Comparison of ENCODE assay signal across 17 cellular contexts in the genomic region with DNA sequence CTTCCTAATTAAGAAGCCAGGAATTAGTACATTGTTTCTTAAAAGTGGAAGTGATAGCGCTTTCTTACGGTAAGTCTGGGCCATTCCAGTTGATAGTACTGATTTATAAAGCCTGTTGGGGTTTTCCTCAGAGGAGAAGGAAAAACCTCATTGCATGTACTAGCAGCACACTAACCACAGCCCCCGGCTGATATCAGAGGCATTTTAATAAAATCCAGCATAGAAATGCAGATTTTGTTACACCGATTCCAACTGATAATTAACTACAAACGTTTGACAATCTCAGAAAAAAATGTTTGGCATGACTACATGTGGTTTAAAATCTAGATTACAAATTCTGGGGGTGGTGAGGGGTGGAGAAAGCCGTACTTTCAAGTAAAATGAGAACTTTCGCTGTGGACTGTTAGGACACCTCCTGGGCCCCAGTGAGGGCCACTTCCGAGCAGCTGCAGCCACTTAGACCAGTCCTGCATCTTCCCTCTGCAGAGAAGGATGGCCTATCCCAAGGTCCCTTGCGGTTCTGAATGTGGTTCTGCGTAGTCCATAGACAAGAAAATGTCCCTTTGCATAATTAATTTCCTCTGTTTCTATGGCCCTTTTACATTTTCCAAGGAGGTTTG.
A peak's percentile ranks its signal among the peaks of the same experiment; 100 is the strongest.
DNase-seq lines count a peak whose midpoint lies in the region; ATAC-seq and TF ChIP-seq lines count a peak whose summit lies in the region.
"Had no signal": no experiment of that assay in that cellular context is flagged by ENCODE, and none has a peak within 500 bp of the region (broad histone marks: within the 10 kb centered on the region; RNA-seq: fewer than 3 reads in every experiment).

No MANE protein-coding gene starts in this region.

- H2BK5ac ChIP-seq in neuronal stem cell (ENCODE audit: low read length): no peak overlapping the region

- WGBS in neuronal stem cell (ENCODE audit: extremely low coverage in 2 of 2, insufficient read length in 2 of 2, insufficient replicate concordance in 1 of 2), 2 donors: no CpG with 5 or more reads among the region's 10 CpGs

- no peak overlapping the region for H3K4me3 ChIP-seq in AG10803 (ENCODE audit: low read length)
- H3K4me3 ChIP-seq in adipocyte (ENCODE audit: low read length): no peak overlapping the region
- H3K4me3 ChIP-seq in choroid plexus epithelial cell (ENCODE audit: low read depth, low read length): no peak overlapping the region
- H3K4me3 ChIP-seq in neuronal stem cell (ENCODE audit: low read length in 2 of 2): no peak overlapping the region
- H3K4me3 ChIP-seq: SK-N-MC had no signal

- no peak overlapping the region for H3K4ac ChIP-seq in neuronal stem cell (ENCODE audit: low read length)

- no peak overlapping the region for H2BK15ac ChIP-seq in neuronal stem cell (ENCODE audit: low read length)

- H3K4me1 ChIP-seq in adipocyte (ENCODE audit: control insufficient read depth, insufficient read depth, low read length): no peaks in the 10 kb centered on the region
- peaks cover 5 to 6% of the 10 kb centered on the region in 2 donors for H3K4me1 ChIP-seq in neuronal stem cell (ENCODE audit: control insufficient read depth in 2 of 2, insufficient read depth in 1 of 2, low read depth in 1 of 2, low read length in 2 of 2)

- H3K18ac ChIP-seq in neuronal stem cell (ENCODE audit: low read length): peak overlapping the region; percentile 46

- H3K14ac ChIP-seq in neuronal stem cell (ENCODE audit: low read length): no peak overlapping the region

- no peak overlapping the region for H2AK5ac ChIP-seq in neuronal stem cell (ENCODE audit: low read depth, low read length)

- H3K36me3 ChIP-seq in adipocyte (ENCODE audit: control insufficient read depth, insufficient read depth, low read length, severe bottlenecking) (no peaks in the 10 kb centered on the region), neuronal stem cell (replicated peaks in 1 of 2; ENCODE audit: control insufficient read depth in 2 of 2, insufficient read depth in 2 of 2, low read length in 2 of 2) (no peaks in the 10 kb centered on the region)

- no peak for TF ChIP-seq CTCF in AG10803 (conservative IDR thresholded peaks at IDR 0.05; ENCODE audit: low read length)
- TF ChIP-seq CTCF in choroid plexus epithelial cell (conservative IDR thresholded peaks at IDR 0.05; ENCODE audit: low read depth, low read length): no peak

- H3K79me1 ChIP-seq in neuronal stem cell (ENCODE audit: low read depth, low read length): no peaks in the 10 kb centered on the region

- no peak overlapping the region for H3K4me2 ChIP-seq in neuronal stem cell (ENCODE audit: insufficient read depth, low read length, poor library complexity, severe bottlenecking)

- H2BK12ac ChIP-seq in neuronal stem cell (ENCODE audit: low read length): no peak overlapping the region

- H4K8ac ChIP-seq in neuronal stem cell (ENCODE audit: low read depth, low read length): no peak overlapping the region

- no peak overlapping the region for H2AFZ ChIP-seq in neuronal stem cell (ENCODE audit: low read length)

- no peak for ATAC-seq in HG02571 (IDR thresholded peaks at IDR 0.05; ENCODE audit: unreplicated experiment)
- ATAC-seq: HCT116 had no signal

- H3K23ac ChIP-seq in neuronal stem cell (ENCODE audit: low read depth, low read length, poor library complexity): no peak overlapping the region

- H2BK120ac ChIP-seq in neuronal stem cell (ENCODE audit: low read depth, low read length): no peak overlapping the region

- H3K9ac ChIP-seq in adipocyte (ENCODE audit: low read length) (no peak overlapping the region), neuronal stem cell (ENCODE audit: low read depth, low read length, poor library complexity) (no peak overlapping the region)

- no peaks in the 10 kb centered on the region for H3K9me3 ChIP-seq in adipocyte (ENCODE audit: control insufficient read depth, low read length)
- H3K9me3 ChIP-seq in neuronal stem cell (replicated peaks in 1 of 2; ENCODE audit: control insufficient read depth in 2 of 2, insufficient read depth in 1 of 2, low read depth in 1 of 2, low read length in 2 of 2): peaks cover 0 to 3% of the 10 kb centered on the region in 2 donors

- H3K27ac ChIP-seq in neuronal stem cell (replicated peaks; ENCODE audit: low read length): no peak overlapping the region
- H3K27ac ChIP-seq: SK-N-MC had no signal

- no peak overlapping the region for H4K91ac ChIP-seq in neuronal stem cell (ENCODE audit: low read depth, low read length, poor library complexity)

- H3K27me3 ChIP-seq in adipocyte (replicated peaks; ENCODE audit: control insufficient read depth, insufficient read depth, low read length) (peaks cover 8% of the 10 kb centered on the region), neuronal stem cell (ENCODE audit: control insufficient read depth in 3 of 3, insufficient read depth in 3 of 3, low read depth in 1 of 3, low read length in 3 of 3) (no peaks in the 10 kb centered on the region)

- DNase-seq in AG10803 (ENCODE audit: low read depth): peak; percentile 35
- peak; percentile 26 for DNase-seq in adipocyte (ENCODE audit: low read depth)
- peak; percentile 19 for DNase-seq in choroid plexus epithelial cell (ENCODE audit: low read depth)
- no peak for DNase-seq in neuronal stem cell (ENCODE audit: low spot score)
- DNase-seq in AML-193 (lab: John Stamatoyannopoulos, UW): no peak
- DNase-seq in SK-N-DZ (ENCODE audit: low spot score): no peak
- DNase-seq: CD4-positive, CD25-positive, alpha-beta regulatory T cell; DMS79; GOT3; NCI-H1417 treated with DMSO at 0.1 percent for 48 hours; NCI-H187; NCI-H446 treated with DMSO at 0.1 percent for 48 hours; NCI-H526 treated with DMSO at 0.1 percent for 48 hours; Right ventricle myocardium superior had no signal

Comparison
In these comparisons a context has a peak if more than half of its experiments do, and no peak if none do; other contexts are left out.
1. DNase-seq: peak in AG10803 (single experiment), adipocyte (single experiment) and choroid plexus epithelial cell (single experiment); none in neuronal stem cell (single experiment), AML-193 (0 of 2) and SK-N-DZ (single experiment).